In genomic region chr9:16735000-16735399, GRCh38 we compare ENCODE assay signal across 25 cellular contexts.
DNase-seq lines count a peak whose midpoint lies in the region; ATAC-seq, FAIRE-seq and TF ChIP-seq lines count a peak whose summit lies in the region.
"Had no signal": no experiment of that assay in that cellular context is flagged by ENCODE, and none has a peak within 500 bp of the region (broad histone marks: within the 10 kb centered on the region; RNA-seq: fewer than 3 reads in every experiment).

No MANE protein-coding gene starts in this region.

- no peaks in the 10 kb centered on the region for H3K9me1 ChIP-seq in IMR-90 (ENCODE audit: insufficient read depth, low read length)

- H3K4ac ChIP-seq in IMR-90 (ENCODE audit: low read depth, low read length), result no peak overlapping the region

- H2AK9ac ChIP-seq in IMR-90 (replicated peaks; ENCODE audit: low read depth, low read length, poor library complexity), result no peak overlapping the region

- TF ChIP-seq CTCF in HepG2 (CRISPR knock-in tag; IDR thresholded peaks at IDR 0.05) (no peak), right lobe of liver (IDR thresholded peaks at IDR 0.05) (no peak), IMR-90 (conservative IDR thresholded peaks at IDR 0.05; ENCODE audit: low read depth, low read length) (no peak), parathyroid adenoma (IDR thresholded peaks at IDR 0.05) (no peak)

- H2BK5ac ChIP-seq in IMR-90 (ENCODE audit: low read depth, low read length, poor library complexity, severe bottlenecking), result no peak overlapping the region

- TF ChIP-seq RAD21 in HepG2 (CRISPR knock-in tag; IDR thresholded peaks at IDR 0.05) (no peak), IMR-90 (IDR thresholded peaks at IDR 0.05; ENCODE audit: low read length) (no peak)

- CTCF ChIA-PET in HepG2 (lab: Yijun Ruan, JAX; ENCODE audit: low intra/inter-chr PET ratio, low total read pairs), result no interaction called here
- CTCF ChIA-PET in IMR-90 (lab: Yijun Ruan, JAX), result interaction anchor here (0.5 kb wide), 1 partner anchor 8 kb away, joined by 3 read pairs; no protein-coding TSS in a partner anchor

- no peak overlapping the region for H3K27ac ChIP-seq in HepG2 (ENCODE audit: extremely low read length, insufficient read depth, low read length)
- H3K27ac ChIP-seq in right lobe of liver, result no peak overlapping the region
- H3K27ac ChIP-seq in IMR-90 (ENCODE audit: insufficient read depth, low read length), result no peak overlapping the region
- no peak overlapping the region for H3K27ac ChIP-seq in parathyroid adenoma
- H3K27ac ChIP-seq: 22Rv1, BLaER1 had no signal

- H3K9ac ChIP-seq in HepG2 (ENCODE audit: insufficient read depth, low read depth, low read length) (no peak overlapping the region), IMR-90 (ENCODE audit: low read depth, low read length) (no peak overlapping the region), parathyroid adenoma (no peak overlapping the region)
- H3K9ac ChIP-seq: BLaER1 had no signal

- H3K23ac ChIP-seq in IMR-90 (ENCODE audit: low read depth, low read length), result no peak overlapping the region

- H3K4me2 ChIP-seq in HepG2 (ENCODE audit: low read depth, low read length) (no peak overlapping the region), IMR-90 (ENCODE audit: low read depth, low read length) (no peak overlapping the region), parathyroid adenoma (ENCODE audit: low read length) (peak overlapping the region; percentile 38)
- H3K4me2 ChIP-seq: BLaER1 had no signal

- no peak overlapping the region for H2AK5ac ChIP-seq in IMR-90 (ENCODE audit: low read depth, low read length)

- H3K79me2 ChIP-seq in HepG2 (ENCODE audit: insufficient read depth, low read length), result no peaks in the 10 kb centered on the region
- H3K79me2 ChIP-seq in parathyroid adenoma, result no peaks in the 10 kb centered on the region

- H3K4me1 ChIP-seq in HepG2 (ENCODE audit: insufficient read depth, low read length) (no peaks in the 10 kb centered on the region), right lobe of liver (no peaks in the 10 kb centered on the region), IMR-90 (ENCODE audit: control insufficient read depth, insufficient read depth, low read length) (no peaks in the 10 kb centered on the region), parathyroid adenoma (no peaks in the 10 kb centered on the region)
- H3K4me1 ChIP-seq: BE2C, BLaER1 had no signal

- H3K18ac ChIP-seq in IMR-90 (ENCODE audit: low read depth, low read length), result no peak overlapping the region

- no TSS peak for BruUV-seq in HepG2 (replicated peaks; lab: Mats Ljungman, UMichigan)
- no TSS peak for BruUV-seq in IMR-90 (replicated peaks; lab: Mats Ljungman, UMichigan)

- no peak overlapping the region for H3K4me3 ChIP-seq in HepG2 (replicated peaks in 1 of 3; ENCODE audit: insufficient read depth in 1 of 3, low read depth in 2 of 3, low read length in 3 of 3)
- H3K4me3 ChIP-seq in right lobe of liver, result no peak overlapping the region
- no peak overlapping the region for H3K4me3 ChIP-seq in IMR-90 (ENCODE audit: insufficient read depth, low read depth, low read length)
- no peak overlapping the region for H3K4me3 ChIP-seq in parathyroid adenoma (ENCODE audit: low read depth, low read length)
- H3K4me3 ChIP-seq: BLaER1, GM12878 had no signal

- POLR2A ChIA-PET in HepG2 (lab: Yijun Ruan, JAX), result no interaction called here
- POLR2A ChIA-PET in IMR-90 (lab: Charles Lee; ENCODE audit: unreplicated experiment), result no interaction called here

- H3K27me3 ChIP-seq in HepG2 (ENCODE audit: control insufficient read depth in 1 of 2, insufficient read depth in 2 of 2, low read length in 2 of 2) (peaks cover 0 to 4% of the 10 kb centered on the region in 2 experiments; a peak in 1 of 5 replicates), right lobe of liver (no peaks in the 10 kb centered on the region), IMR-90 (ENCODE audit: control insufficient read depth, insufficient read depth, low read length) (no peaks in the 10 kb centered on the region), parathyroid adenoma (ENCODE audit: control insufficient read depth, insufficient read depth, low read length) (no peaks in the 10 kb centered on the region)
- H3K27me3 ChIP-seq: BE2C, BLaER1 had no signal

- FAIRE-seq in HepG2 (lab: Jason Lieb, UNC), result no peak
- FAIRE-seq: GM12878, GM12892, GM18507 had no signal

- H2AFZ ChIP-seq in HepG2 (ENCODE audit: low read length) (no peak overlapping the region), IMR-90 (replicated peaks; ENCODE audit: low read length, poor library complexity) (no peak overlapping the region), parathyroid adenoma (no peak overlapping the region)

- H4K91ac ChIP-seq in IMR-90 (ENCODE audit: insufficient read depth, low read depth, low read length), result no peak overlapping the region

- no peak overlapping the region for H2BK120ac ChIP-seq in IMR-90 (ENCODE audit: low read depth, low read length)

- no peak overlapping the region for H3K56ac ChIP-seq in IMR-90 (ENCODE audit: extremely low read depth, insufficient read depth, low read length)

- DNase-seq in HepG2 (ENCODE audit: low spot score), result no peak
- no peak for DNase-seq in right lobe of liver
- no peak for DNase-seq in IMR-90
- no peak for DNase-seq in SKM-1 treated with dmso at 0.1 percent for 144 hours (lab: John Stamatoyannopoulos, UW; ENCODE audit: unreplicated experiment)
- DNase-seq: ACHN; BE2C; C1 segment of cervical spinal cord; CD4-positive, alpha-beta memory T cell; CD4-positive, CD25-positive, alpha-beta regulatory T cell; CD8-positive, alpha-beta memory T cell; COR-L47; DMS 273 treated with DMSO at 0.1 percent for 48 hours; DMS153; DMS53; DMS79; DND-41; EL; GDM1 had no signal

- intact Hi-C loops in HepG2 (cut with micrococcal nuclease; ENCODE audit: unreplicated experiment), result no loop called here
- intact Hi-C loops in right lobe of liver (cut with DNase I), result no loop called here
- intact Hi-C loops in IMR-90 (cut with micrococcal nuclease), result no loop called here

- no peak overlapping the region for H2BK20ac ChIP-seq in IMR-90 (ENCODE audit: low read depth, low read length)

- no peak for TF ChIP-seq EP300 in HepG2 (IDR thresholded peaks at IDR 0.05; ENCODE audit: low read depth in 2 of 2, low read length in 2 of 2)
- TF ChIP-seq EP300 in HepG2 (CRISPR knock-in tag; IDR thresholded peaks at IDR 0.05; ENCODE audit: borderline replicate concordance), result no peak

- TF ChIP-seq POLR2A in HepG2 (IDR thresholded peaks at IDR 0.05; ENCODE audit: insufficient read depth in 1 of 2, low read depth in 2 of 2, low read length in 2 of 2) (no peak), right lobe of liver (IDR thresholded peaks at IDR 0.05) (no peak), IMR-90 (IDR thresholded peaks at IDR 0.05; ENCODE audit: low read depth, low read length) (no peak)

- no peak overlapping the region for H4K8ac ChIP-seq in IMR-90 (ENCODE audit: low read depth in 2 of 2, low read length in 2 of 2)

- peaks cover 0 to 25% of the 10 kb centered on the region in 2 experiments for H3K79me1 ChIP-seq in IMR-90 (ENCODE audit: low read depth in 1 of 2, low read length in 2 of 2)

- in situ Hi-C loops in HepG2 (cut with HindIII; ENCODE audit: extremely low pct_ligation_motif_present, low pct_unique_long_range_greater_than_20kb) (no loop called here), IMR-90 (cut with MboI; ENCODE audit: low sequenced_read_pairs) (no loop called here)

- H4K5ac ChIP-seq in IMR-90 (ENCODE audit: low read depth, low read length), result no peak overlapping the region

- no peak for ATAC-seq in HepG2
- ATAC-seq in right lobe of liver, result no peak
- ATAC-seq in IMR-90 (ENCODE audit: low read depth), result no peak
- no peak for ATAC-seq in GM21717 (IDR thresholded peaks at IDR 0.05; ENCODE audit: unreplicated experiment)
- ATAC-seq: GM12878 had no signal

- dilution Hi-C loops in IMR-90 (cut with HindIII; ENCODE audit: low sequenced_read_pairs, unreplicated experiment), result no loop called here

- no peak overlapping the region for H2BK15ac ChIP-seq in IMR-90 (ENCODE audit: low read depth, low read length)

- no peak overlapping the region for H3K14ac ChIP-seq in IMR-90 (replicated peaks; ENCODE audit: low read depth, low read length)

- H4K20me1 ChIP-seq in HepG2 (ENCODE audit: insufficient read depth, low read length) (no peaks in the 10 kb centered on the region), IMR-90 (ENCODE audit: insufficient read depth, low read length) (no peaks in the 10 kb centered on the region)
- H4K20me1 ChIP-seq: BLaER1 had no signal

- no peaks in the 10 kb centered on the region for H3K36me3 ChIP-seq in HepG2 (replicated peaks in 1 of 2; ENCODE audit: control insufficient read depth in 1 of 2, insufficient read depth in 2 of 2, low read length in 2 of 2)
- H3K36me3 ChIP-seq in right lobe of liver, result no peaks in the 10 kb centered on the region
- peaks cover 3% of the 10 kb centered on the region; the same call in 1 of the 2 replicates for H3K36me3 ChIP-seq in IMR-90 (ENCODE audit: control insufficient read depth, insufficient read depth, low read length)
- no peaks in the 10 kb centered on the region for H3K36me3 ChIP-seq in parathyroid adenoma (ENCODE audit: control insufficient read depth, insufficient read depth, low read length)
- H3K36me3 ChIP-seq: BE2C, BLaER1 had no signal

- H3K9me3 ChIP-seq in HepG2 (ENCODE audit: low read length), result no peaks in the 10 kb centered on the region
- no peaks in the 10 kb centered on the region for H3K9me3 ChIP-seq in right lobe of liver
- H3K9me3 ChIP-seq in IMR-90 (ENCODE audit: control insufficient read depth, insufficient read depth, low read length), result no peaks in the 10 kb centered on the region
- no peaks in the 10 kb centered on the region for H3K9me3 ChIP-seq in parathyroid adenoma (ENCODE audit: control insufficient read depth, low read length)
- H3K9me3 ChIP-seq: BE2C, BLaER1 had no signal

TF ChIP-seq in HepG2, 621 proteins besides CTCF, POLR2A, EP300 and RAD21:
- TF ChIP-seq MAFK (conservative IDR thresholded peaks at IDR 0.05 in 1 of 2, IDR thresholded peaks at IDR 0.05 in 1 of 2; ENCODE audit: low read length in 2 of 2) (peak; percentile 44 to 76; a peak in 3 of 4 replicates), MAFF (IDR thresholded peaks at IDR 0.05; ENCODE audit: low read depth, low read length) (peak; percentile 57; the same call in 1 of the 2 replicates), ZNF746 (CRISPR knock-in tag; IDR thresholded peaks at IDR 0.05) (no peak)

TF ChIP-seq in IMR-90, 13 proteins besides CTCF, POLR2A, EP300 and RAD21:
- TF ChIP-seq MAFK (IDR thresholded peaks at IDR 0.05; ENCODE audit: low read depth, low read length) (peak; percentile 72), CHD1 (IDR thresholded peaks at IDR 0.05; ENCODE audit: low read depth, low read length) (no peak)
